In the genomic region with DNA sequence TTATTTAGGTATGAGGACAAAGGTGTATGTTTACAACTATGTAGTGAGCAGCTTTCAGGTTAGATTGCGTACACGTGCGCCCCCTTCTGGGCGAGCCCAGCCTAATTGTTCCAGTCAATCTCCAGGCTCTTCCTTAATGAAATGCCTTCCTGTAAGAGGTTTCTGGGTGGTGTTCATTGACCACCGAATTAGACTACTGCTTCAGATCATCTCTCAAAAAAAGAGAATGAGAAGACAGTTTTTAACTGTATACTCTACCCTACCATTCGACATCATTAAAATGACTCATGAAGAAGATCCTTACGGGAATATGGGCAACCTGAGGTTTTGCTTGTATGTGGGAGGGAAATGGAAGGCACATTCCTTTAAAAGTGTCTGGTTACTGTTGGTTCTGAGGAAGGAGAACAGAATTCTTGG, we compare ENCODE assay signal across 8 cellular contexts. TPM values are rescaled to one million over a fixed set of nuclear protein-coding genes. Genes with fewer than 3 reads are reported as not detected.
A peak's percentile ranks its signal among the peaks of the same experiment; 100 is the strongest.
DNase-seq lines count a peak whose midpoint lies in the region; ATAC-seq, FAIRE-seq and TF ChIP-seq lines count a peak whose summit lies in the region.

No MANE protein-coding gene starts in this region.

- H3K27me3 Mint-ChIP-seq in effector memory CD8-positive, alpha-beta T cell, result no peaks in the 10 kb centered on the region

- no peaks in the 10 kb centered on the region for H3K9me3 Mint-ChIP-seq in effector memory CD8-positive, alpha-beta T cell

- ATAC-seq in GM19468 (IDR thresholded peaks at IDR 0.05; ENCODE audit: extremely low read depth, unreplicated experiment), result peak; percentile 62
- ATAC-seq in HG03575 (IDR thresholded peaks at IDR 0.05; ENCODE audit: extremely low read depth, insufficient number of reproducible peaks, low FRiP score, unreplicated experiment), result peak; percentile 41
- ATAC-seq in effector memory CD8-positive, alpha-beta T cell (replicated peaks), result no peak

- H3K4me3 ChIP-seq in brain microvascular endothelial cell (ENCODE audit: low read depth, low read length), result no peak overlapping the region

- no peaks in the 10 kb centered on the region for H3K4me1 Mint-ChIP-seq in effector memory CD8-positive, alpha-beta T cell (ENCODE audit: low read depth in 2 of 2)

- in situ Hi-C loops in brain microvascular endothelial cell (cut with HindIII; ENCODE audit: low pct_ligation_motif_present, low sequenced_read_pairs), result no loop called here

- H3K27me3 ChIP-seq in brain microvascular endothelial cell (replicated peaks), result no peaks in the 10 kb centered on the region

- H3K27ac ChIP-seq in brain microvascular endothelial cell, result no peak overlapping the region

- no peaks in the 10 kb centered on the region for H3K36me3 ChIP-seq in brain microvascular endothelial cell (replicated peaks)

- peak; percentile 66 for DNase-seq in Daoy (ENCODE audit: low read depth)
- DNase-seq in RCC 7860 (ENCODE audit: low spot score), result peak; percentile 44
- peak; percentile 53 for DNase-seq in brain microvascular endothelial cell
- DNase-seq in kidney tubule cell (ENCODE audit: low spot score), result peak; percentile 61
- peak in 2 of 3 experiments; percentile 1 to 10 for DNase-seq in stimulated activated CD4-positive, alpha-beta T cell treated with anti-CD3 and anti-CD28 coated beads, TNF-alpha, amount 100 ng/mL, for 4 hours (ENCODE audit: low read depth in 3 of 3)
- no peak for DNase-seq in effector memory CD8-positive, alpha-beta T cell

- TF ChIP-seq CTCF in brain microvascular endothelial cell (IDR thresholded peaks at IDR 0.05; ENCODE audit: low read depth, low read length, missing control alignments), result peak; percentile 79

- no peaks in the 10 kb centered on the region for H3K36me3 Mint-ChIP-seq in effector memory CD8-positive, alpha-beta T cell (ENCODE audit: insufficient read depth)

- no peak overlapping the region for H3K4me3 Mint-ChIP-seq in effector memory CD8-positive, alpha-beta T cell

- FAIRE-seq in RCC 7860 (lab: Jason Lieb, UNC), result peak; percentile 48

- H3K27ac Mint-ChIP-seq in effector memory CD8-positive, alpha-beta T cell, result no peak overlapping the region

RNA-seq across cellular contexts. Expression of a gene that starts 2.1 kb away (rescaled TPM):
- total RNA-seq in Daoy (2014; rRNA removed; shearing (Covaris generic)), result 1.0 and 2.6 TPM in 2 replicates

RNA-seq across cellular contexts. Expression of a gene that starts 51.3 kb away (rescaled TPM):
- not detected in 2 replicates for total RNA-seq in Daoy (2014; rRNA removed; shearing (Covaris generic))

Comparison
In these comparisons a context has a peak if more than half of its experiments do, and no peak if none do; other contexts are left out.
1. DNase-seq: peak in Daoy (single experiment), RCC 7860 (single experiment), brain microvascular endothelial cell (single experiment), kidney tubule cell (single experiment) and stimulated activated CD4-positive, alpha-beta T cell treated with anti-CD3 and anti-CD28 coated beads, TNF-alpha, amount 100 ng/mL, for 4 hours (2 of 3); none in effector memory CD8-positive, alpha-beta T cell (0 of 3).